ENCODE assay signal across 8 cellular contexts in genomic region chr2:202634556-202635440, GRCh38. TPM values are rescaled to one million over a fixed set of nuclear protein-coding genes. Genes with fewer than 3 reads are reported as not detected.
DNase-seq lines count a peak whose midpoint lies in the region; ATAC-seq and TF ChIP-seq lines count a peak whose summit lies in the region.

Gene FAM117B (plus strand): TSS chr2:202634969. CDS start chr2:202635188, 219 bp downstream.

- 0 out of 2 replicates have a peak, but pooled peaks have one; percentile 8 for TF ChIP-seq CTCF in GM12875 (IDR thresholded peaks at IDR 0.05; ENCODE audit: borderline replicate concordance, insufficient read depth, low read depth, low read length)
- TF ChIP-seq CTCF in SU-DHL-6 (IDR thresholded peaks at IDR 0.05; ENCODE audit: insufficient read depth, low read length, poor library complexity, severe bottlenecking) = no peak
- no peak for TF ChIP-seq CTCF in ovary (IDR thresholded peaks at IDR 0.05)

- no peaks in the 10 kb centered on the region for H4K20me1 ChIP-seq in SU-DHL-6 (ENCODE audit: low read depth, low read length)

- peak within 1 kb of the TSS; percentile 77 for H3K4me2 ChIP-seq in SU-DHL-6 (ENCODE audit: low read depth, low read length, poor library complexity, severe bottlenecking)

- intact Hi-C loops in Right ventricle myocardium inferior (cut with DNase I) = loop anchor here (10.0 kb wide), 1 partner anchor 380 kb away; the partner anchor contains the start of gene NBEAL1
- intact Hi-C loops in ovary (cut with DNase I) = no loop called here

- H3K9ac ChIP-seq in SU-DHL-6 (ENCODE audit: low read length) = peak within 1 kb of the TSS; percentile 83

- no peaks in the 10 kb centered on the region for H3K9me3 ChIP-seq in SU-DHL-6 (ENCODE audit: insufficient read depth, low read length)
- H3K9me3 ChIP-seq in ovary = no peaks in the 10 kb centered on the region
- no peaks in the 10 kb centered on the region for H3K9me3 ChIP-seq in thymus (ENCODE audit: control insufficient read depth)

- H3K79me2 ChIP-seq in SU-DHL-6 (ENCODE audit: insufficient read depth, low read length) = no peaks in the 10 kb centered on the region

- H3K27ac ChIP-seq in SU-DHL-6 (ENCODE audit: low read depth, low read length) (peak within 1 kb of the TSS; percentile 84), ovary (peak within 1 kb of the TSS; percentile 90 to 94), thymus (ENCODE audit: low read depth) (peak within 1 kb of the TSS; percentile 100)

- TF ChIP-seq EP300 in ovary (IDR thresholded peaks at IDR 0.05) = no peak

- TF ChIP-seq POLR2A in ovary (IDR thresholded peaks at IDR 0.05) = peak; percentile 53

- 0 out of 2 replicates have a peak, but pooled peaks cover 4% of the 10 kb centered on the region for H3F3A ChIP-seq in SU-DHL-6 (ENCODE audit: insufficient read depth)

- ATAC-seq in HG02763 (IDR thresholded peaks at IDR 0.05; ENCODE audit: unreplicated experiment) (peak; percentile 89), Right ventricle myocardium inferior (peak; percentile 99)

- no peaks in the 10 kb centered on the region for H3K9me2 ChIP-seq in SU-DHL-6 (replicated peaks; ENCODE audit: insufficient read depth, low read length)

- peaks cover 8% of the 10 kb centered on the region for H3K4me1 ChIP-seq in ovary (ENCODE audit: insufficient read depth)
- no peaks in the 10 kb centered on the region for H3K4me1 ChIP-seq in thymus (ENCODE audit: control insufficient read depth, insufficient read depth, low read length)

- WGBS in ovary, 3 donors = 1% methylated on average over 71 to 83 of the region's 83 CpGs
- under 1% methylated on average over 83 of the region's 83 CpGs for WGBS in thymus

- peak within 1 kb of the TSS; percentile 98 for H2AFZ ChIP-seq in SU-DHL-6 (ENCODE audit: low read depth, low read length, severe bottlenecking)

- peak; percentile 94 to 99 (median 98) for DNase-seq in NCI-H1417 (lab: John Stamatoyannopoulos, UW)
- peak; percentile 99 for DNase-seq in activated naive CD8-positive, alpha-beta T cell treated with anti-CD3 and anti-CD28 coated beads, Interleukin-2, amount 50 U/mL, for 16 hours (ENCODE audit: low read depth, low spot score)
- peak; percentile 100 for DNase-seq in Right ventricle myocardium inferior (ENCODE audit: missing footprints)
- DNase-seq in ovary = peak; percentile 97 to 99 (median 98)

- H3K4me3 ChIP-seq in GM12875 (ENCODE audit: low read depth, low read length) = peak within 1 kb of the TSS; percentile 88
- H3K4me3 ChIP-seq in SU-DHL-6 (ENCODE audit: insufficient read depth, low read length, poor library complexity, severe bottlenecking) = peak within 1 kb of the TSS; percentile 99
- peak within 1 kb of the TSS; percentile 95 for H3K4me3 ChIP-seq in ovary
- peak within 1 kb of the TSS; percentile 98 for H3K4me3 ChIP-seq in thymus (ENCODE audit: low read length)

- H3K27me3 ChIP-seq in SU-DHL-6 (ENCODE audit: low read length) (no peaks in the 10 kb centered on the region), ovary (no peaks in the 10 kb centered on the region), thymus (ENCODE audit: control insufficient read depth, insufficient read depth) (no peaks in the 10 kb centered on the region)

- H3K36me3 ChIP-seq in SU-DHL-6 (ENCODE audit: low read length) = no peaks in the 10 kb centered on the region
- H3K36me3 ChIP-seq in ovary = no peaks in the 10 kb centered on the region
- no peaks in the 10 kb centered on the region for H3K36me3 ChIP-seq in thymus (ENCODE audit: control insufficient read depth, insufficient read depth)

RNA-seq across cellular contexts. Expression of gene FAM117B, which starts in this region (rescaled TPM):
- total RNA-seq in Right ventricle myocardium inferior (2.4 TPM), ovary (10 to 100 TPM in 4 of 7 donors, 1 to 10 TPM in 3; 7.4 to 13.6 (median 10.2) TPM)
- polyA plus RNA-seq in ovary (1 to 10 TPM; 5.1 TPM), thymus (12.0 TPM)

Comparison
In these comparisons a context has a peak if more than half of its experiments do, and no peak if none do; other contexts are left out.
1. Peak in every context shown above with its lines: DNase-seq, ATAC-seq, H3K4me3 ChIP-seq and H3K27ac ChIP-seq.